ENCODE assay signal across 8 cellular contexts in genomic region chr9:37575511-37575914, GRCh38. TPM values are rescaled to one million over a fixed set of nuclear protein-coding genes. Genes with fewer than 3 reads are reported as not detected.
DNase-seq lines count a peak whose midpoint lies in the region; ATAC-seq lines count a peak whose summit lies in the region.

No MANE protein-coding gene starts in this region.

- H3K9me3 Mint-ChIP-seq in activated naive CD8-positive, alpha-beta T cell treated with anti-CD3 and anti-CD28 coated beads, Interleukin-2, amount 10 ng/mL, durations not matched to agents 7 days and 5 days, result no peaks in the 10 kb centered on the region
- no peaks in the 10 kb centered on the region for H3K9me3 Mint-ChIP-seq in stimulated activated naive CD8-positive, alpha-beta T cell treated with anti-CD3 and anti-CD28 coated beads, Interleukin-15, Interleukin-2, amounts not matched to agents 100 ng/mL and 50 ng/mL, for 24 hours

- H3K4me1 Mint-ChIP-seq in activated naive CD8-positive, alpha-beta T cell treated with anti-CD3 and anti-CD28 coated beads, Interleukin-2, amount 10 ng/mL, durations not matched to agents 7 days and 5 days, result peaks cover 8% of the 10 kb centered on the region
- peaks cover 23% of the 10 kb centered on the region for H3K4me1 Mint-ChIP-seq in stimulated activated naive CD8-positive, alpha-beta T cell treated with anti-CD3 and anti-CD28 coated beads, Interleukin-15, Interleukin-2, amounts not matched to agents 100 ng/mL and 50 ng/mL, for 24 hours (ENCODE audit: low read depth)

- ATAC-seq in Right ventricle myocardium inferior, result peak; percentile 19
- ATAC-seq in HG03175 (IDR thresholded peaks at IDR 0.05; ENCODE audit: unreplicated experiment), result peak; percentile 58
- peak; percentile 14 for ATAC-seq in activated naive CD8-positive, alpha-beta T cell treated with anti-CD3 and anti-CD28 coated beads, Interleukin-2, amount 10 ng/mL, durations not matched to agents 7 days and 5 days (ENCODE audit: low read depth)

- H3K27me3 Mint-ChIP-seq in activated naive CD8-positive, alpha-beta T cell treated with anti-CD3 and anti-CD28 coated beads, Interleukin-2, amount 10 ng/mL, durations not matched to agents 7 days and 5 days, result no peaks in the 10 kb centered on the region
- no peaks in the 10 kb centered on the region for H3K27me3 Mint-ChIP-seq in stimulated activated naive CD8-positive, alpha-beta T cell treated with anti-CD3 and anti-CD28 coated beads, Interleukin-15, Interleukin-2, amounts not matched to agents 100 ng/mL and 50 ng/mL, for 24 hours

- H3K4me3 Mint-ChIP-seq in activated naive CD8-positive, alpha-beta T cell treated with anti-CD3 and anti-CD28 coated beads, Interleukin-2, amount 10 ng/mL, durations not matched to agents 7 days and 5 days, result peak overlapping the region; percentile 74
- peak overlapping the region; percentile 69 for H3K4me3 Mint-ChIP-seq in stimulated activated naive CD8-positive, alpha-beta T cell treated with anti-CD3 and anti-CD28 coated beads, Interleukin-15, Interleukin-2, amounts not matched to agents 100 ng/mL and 50 ng/mL, for 24 hours

- intact Hi-C loops in Right ventricle myocardium inferior (cut with DNase I), result loop anchor here (5.0 to 10.0 kb wide), 4 partner anchors 91 to 212 kb away; partner anchors contain the start of genes EXOSC3, GRHPR and POLR1E
- intact Hi-C loops in cardiac septum (cut with DNase I), result loop anchor here (1.0 to 10.0 kb wide), 4 partner anchors 17 to 151 kb away; partner anchors contain the start of genes GRHPR, POLR1E and TOMM5

- POLR2A ChIA-PET in activated naive CD8-positive, alpha-beta T cell treated with anti-CD3 and anti-CD28 coated beads, Interleukin-2, amount 10 ng/mL, durations not matched to agents 7 days and 5 days (lab: Charles Lee), result interaction anchor here (1.2 to 3.5 kb wide), 3 partner anchors 16 to 456 kb away, joined by 3 to 17 read pairs (median 7); partner anchors contain the start of gene TOMM5

- H3K36me3 Mint-ChIP-seq in activated naive CD8-positive, alpha-beta T cell treated with anti-CD3 and anti-CD28 coated beads, Interleukin-2, amount 10 ng/mL, durations not matched to agents 7 days and 5 days, result no peaks in the 10 kb centered on the region
- peaks cover 46% of the 10 kb centered on the region for H3K36me3 Mint-ChIP-seq in stimulated activated naive CD8-positive, alpha-beta T cell treated with anti-CD3 and anti-CD28 coated beads, Interleukin-15, Interleukin-2, amounts not matched to agents 100 ng/mL and 50 ng/mL, for 24 hours (ENCODE audit: low read depth)

- H3K27ac Mint-ChIP-seq in activated naive CD8-positive, alpha-beta T cell treated with anti-CD3 and anti-CD28 coated beads, Interleukin-2, amount 10 ng/mL, durations not matched to agents 7 days and 5 days, result peak overlapping the region; percentile 42
- H3K27ac Mint-ChIP-seq in stimulated activated naive CD8-positive, alpha-beta T cell treated with anti-CD3 and anti-CD28 coated beads, Interleukin-15, Interleukin-2, amounts not matched to agents 100 ng/mL and 50 ng/mL, for 24 hours, result peak overlapping the region; percentile 46

- DNase-seq in Right ventricle myocardium inferior (ENCODE audit: missing footprints) (no peak), cardiac septum (ENCODE audit: low spot score) (no peak), inferior parietal cortex (ENCODE audit: extremely low spot score) (peak; percentile 31), hippocampal formation (lab: John Stamatoyannopoulos, UW) (no peak)
- DNase-seq in activated naive CD8-positive, alpha-beta T cell treated with anti-CD3 and anti-CD28 coated beads, Interleukin-2, amount 10 ng/mL, durations not matched to agents 7 days and 5 days, result no peak
- DNase-seq in activated CD4-positive, CD25-positive, alpha-beta regulatory T cell treated with anti-CD3 and anti-CD28 coated beads, Interleukin-2, amount 50 U/mL, for 72 hours, result no peak

RNA-seq across cellular contexts. Expression of gene FBXO10, which starts 0.7 kb away (rescaled TPM):
- total RNA-seq in Right ventricle myocardium inferior, result 8.4 TPM
- 5.9 TPM for total RNA-seq in cardiac septum
- total RNA-seq in activated naive CD8-positive, alpha-beta T cell treated with anti-CD3 and anti-CD28 coated beads, Interleukin-2, amount 10 ng/mL, durations not matched to agents 7 days and 5 days, result 1 to 10 TPM; 1.5 to 1.6 TPM

RNA-seq across cellular contexts. Expression of gene TOMM5, which starts 16.9 kb away (rescaled TPM):
- 62.3 TPM for total RNA-seq in Right ventricle myocardium inferior
- 52.9 TPM for total RNA-seq in cardiac septum
- total RNA-seq in activated naive CD8-positive, alpha-beta T cell treated with anti-CD3 and anti-CD28 coated beads, Interleukin-2, amount 10 ng/mL, durations not matched to agents 7 days and 5 days, result 10 to 100 TPM; 68.2 to 74.1 TPM
